Comparison of ENCODE assay signal across 11 cellular contexts in genomic region chr16:75952124-75952523, GRCh38.
"Had no signal": no experiment of that assay in that cellular context is flagged by ENCODE, and none has a peak within 500 bp of the region (broad histone marks: within the 10 kb centered on the region; RNA-seq: fewer than 3 reads in every experiment).

No MANE protein-coding gene starts in this region.

- DNase-seq: GM23248, GOT3, H7, H9, HCEC 1CT, HFFc6 had no signal

- H3K4me1 ChIP-seq: HAP-1 had no signal

- H3K9ac ChIP-seq: GM23248 had no signal

- FAIRE-seq: H1, H54 had no signal

- ATAC-seq: GM23338, HCT116 had no signal

- H3K4me3 ChIP-seq: GM23248, GM23338, HAP-1 had no signal

- H3K9me3 ChIP-seq: HAP-1 had no signal

- H3K27ac ChIP-seq: GM23248 had no signal

- H2AFZ ChIP-seq: GM23248, GM23338 had no signal

- H3K36me3 ChIP-seq: HAP-1 had no signal

- H3K4me2 ChIP-seq: GM23338 had no signal
